ENCODE assay signal across 13 cellular contexts in genomic region chr1:89590341-89591080, GRCh38. TPM values are rescaled to one million over a fixed set of nuclear protein-coding genes. Genes with fewer than 3 reads are reported as not detected.
A peak's percentile ranks its signal among the peaks of the same experiment; 100 is the strongest.
DNase-seq lines count a peak whose midpoint lies in the region; ATAC-seq and TF ChIP-seq lines count a peak whose summit lies in the region.
"Had no signal": no experiment of that assay in that cellular context is flagged by ENCODE, and none has a peak within 500 bp of the region (broad histone marks: within the 10 kb centered on the region; RNA-seq: fewer than 3 reads in every experiment).

No MANE protein-coding gene starts in this region.

- ATAC-seq in naive thymus-derived CD8-positive, alpha-beta T cell, result no peak
- no peak for ATAC-seq in HG02571 (IDR thresholded peaks at IDR 0.05; ENCODE audit: unreplicated experiment)
- ATAC-seq: left lobe of liver had no signal

- no peak for TF ChIP-seq CTCF in AG10803 (conservative IDR thresholded peaks at IDR 0.05; ENCODE audit: low read length)
- no peak for TF ChIP-seq CTCF in GM10266 (IDR thresholded peaks at IDR 0.05; ENCODE audit: control insufficient read depth, insufficient read depth, low read depth, missing control alignments)

- H3K4me3 Mint-ChIP-seq in naive thymus-derived CD8-positive, alpha-beta T cell, result no peak overlapping the region
- H3K4me3 Mint-ChIP-seq: central memory CD8-positive, alpha-beta T cell had no signal

- H3K27me3 Mint-ChIP-seq in naive thymus-derived CD8-positive, alpha-beta T cell, result no peaks in the 10 kb centered on the region
- H3K27me3 Mint-ChIP-seq: central memory CD8-positive, alpha-beta T cell had no signal

- POLR2A ChIA-PET in naive thymus-derived CD8-positive, alpha-beta T cell (lab: Charles Lee), result interaction anchor here (0.6 to 12.4 kb wide), 2 partner anchors 17 to 1968 kb away, joined by 3 to 125 read pairs; no protein-coding TSS in a partner anchor

- no peaks in the 10 kb centered on the region for H3K9me3 Mint-ChIP-seq in naive thymus-derived CD8-positive, alpha-beta T cell
- H3K9me3 Mint-ChIP-seq: central memory CD8-positive, alpha-beta T cell had no signal

- H3K4me3 ChIP-seq in AG10803 (ENCODE audit: low read length), result no peak overlapping the region
- H3K4me3 ChIP-seq: thoracic aorta had no signal

- H3K27ac ChIP-seq in adipose tissue (ENCODE audit: low read depth, low read length), result peak overlapping the region; percentile 62
- H3K27ac ChIP-seq: thoracic aorta had no signal

- H3K27ac Mint-ChIP-seq in naive thymus-derived CD8-positive, alpha-beta T cell, result peak overlapping the region in 6 of 10 donors; percentile 16 to 69 (median 25)

- DNase-seq in AG10803 (ENCODE audit: low read depth) (peak; percentile 25), GM04503 (ENCODE audit: low read depth) (peak; percentile 31), GM10266 (ENCODE audit: extremely low spot score) (no peak), SW 1271 (lab: John Stamatoyannopoulos, UW) (no peak)
- DNase-seq in naive thymus-derived CD8-positive, alpha-beta T cell, result no peak
- DNase-seq: NCI-H1417 treated with DMSO at 0.1 percent for 48 hours, NCI-H226, T1000 had no signal

- peaks cover 20 to 42% (median 38%) of the 10 kb centered on the region in 4 donors for H3K4me1 Mint-ChIP-seq in naive thymus-derived CD8-positive, alpha-beta T cell

- WGBS in adipose tissue, 3 donors, result 73 to 78% (median 78%) methylated on average over 6 of the region's 6 CpGs

- H3K36me3 Mint-ChIP-seq in naive thymus-derived CD8-positive, alpha-beta T cell, result peaks cover 0 to 40% (median 24%) of the 10 kb centered on the region in 3 donors

RNA-seq across cellular contexts. Expression of gene LRRC8C, which starts 42.4 kb away (rescaled TPM):
- 10 to 100 TPM in 1 of 3 donors, 1 to 10 TPM in 2; 1.3 to 10.4 (median 4.9) TPM for polyA plus RNA-seq in adipose tissue
- 10 to 100 TPM; 52.2 to 53.3 TPM for total RNA-seq in naive thymus-derived CD8-positive, alpha-beta T cell
- 10 to 100 TPM; 10.0 to 19.2 (median 14.2) TPM for polyA plus RNA-seq in naive thymus-derived CD8-positive, alpha-beta T cell

Comparison
In these comparisons a context has a peak if more than half of its experiments do, and no peak if none do; other contexts are left out.
1. DNase-seq: peak in AG10803 (single experiment) and GM04503 (single experiment); none in naive thymus-derived CD8-positive, alpha-beta T cell (0 of 10), GM10266 (single experiment) and SW 1271 (0 of 2).